In genomic region chr6:32845381-32845884, GRCh38 we compare ENCODE assay signal across 8 cellular contexts.
DNase-seq lines count a peak whose midpoint lies in the region; ATAC-seq and TF ChIP-seq lines count a peak whose summit lies in the region.

No MANE protein-coding gene starts in this region.

- H3K27me3 ChIP-seq in duodenal mucosa (ENCODE audit: control insufficient read depth in 1 of 2, insufficient read depth in 2 of 2, low read length in 2 of 2), result no peaks in the 10 kb centered on the region

- peaks cover 64 to 72% of the 10 kb centered on the region in 2 donors for H3K36me3 ChIP-seq in duodenal mucosa (ENCODE audit: control insufficient read depth in 1 of 2, insufficient read depth in 2 of 2, low read length in 2 of 2)

- peak overlapping the region; percentile 89 to 97 for H3K9ac ChIP-seq in duodenal mucosa (ENCODE audit: low read depth in 1 of 2, low read length in 2 of 2)

- no peaks in the 10 kb centered on the region for H3K9me3 ChIP-seq in duodenal mucosa (ENCODE audit: control insufficient read depth in 1 of 2, low read length in 2 of 2)

- peak overlapping the region; percentile 93 for H3K27ac ChIP-seq in duodenal mucosa (ENCODE audit: low read depth, low read length)

- DNase-seq in SKM-1 (lab: John Stamatoyannopoulos, UW; ENCODE audit: unreplicated experiment) (peak; percentile 48), NCI-H524 (lab: John Stamatoyannopoulos, UW) (no peak), HCEC 1CT (no peak), GOT3 (lab: John Stamatoyannopoulos, UW) (no peak), D341Med (ENCODE audit: low spot score) (no peak)
- DNase-seq in stimulated activated CD4-positive, alpha-beta T cell treated with anti-CD3 and anti-CD28 coated beads, Interleukin-4, amount 100 ng/mL, for 1 hour, result peak; percentile 37

- peak; percentile 76 for TF ChIP-seq POLR2A in GM18505 (IDR thresholded peaks at IDR 0.05; ENCODE audit: borderline replicate concordance, extremely low read depth, insufficient read depth, insufficient read length)

- no peak for ATAC-seq in GM18505 (IDR thresholded peaks at IDR 0.05; ENCODE audit: unreplicated experiment)

- peak overlapping the region; percentile 90 to 99 for H3K4me3 ChIP-seq in duodenal mucosa (ENCODE audit: low read depth in 1 of 2, low read length in 2 of 2)

- H3K4me1 ChIP-seq in duodenal mucosa (ENCODE audit: control insufficient read depth in 1 of 2, insufficient read depth in 2 of 2, low read length in 2 of 2), result peaks cover 33 to 55% of the 10 kb centered on the region in 2 donors

Comparison
In these comparisons a context has a peak if more than half of its experiments do, and no peak if none do; other contexts are left out.
1. DNase-seq: peak in SKM-1 (single experiment) and stimulated activated CD4-positive, alpha-beta T cell treated with anti-CD3 and anti-CD28 coated beads, Interleukin-4, amount 100 ng/mL, for 1 hour (single experiment); none in NCI-H524 (0 of 2), HCEC 1CT (single experiment), GOT3 (single experiment) and D341Med (single experiment).